1 cellular context compared by ENCODE assay signal in genomic region chr9:21830589-21830988, GRCh38.
TF ChIP-seq lines count a peak whose summit lies in the region.

No MANE protein-coding gene starts in this region.

TF ChIP-seq in IMR-90, 13 proteins besides CTCF, POLR2A, EP300 and RAD21:
- TF ChIP-seq MAFK (IDR thresholded peaks at IDR 0.05; ENCODE audit: low read depth, low read length) (no peak), CEBPB (IDR thresholded peaks at IDR 0.05; ENCODE audit: low read depth, low read length) (no peak), NFE2L2 (IDR thresholded peaks at IDR 0.05; ENCODE audit: low read depth, low read length) (no peak), FOS (IDR thresholded peaks at IDR 0.05; ENCODE audit: low read depth, low read length) (no peak), MAZ (IDR thresholded peaks at IDR 0.05; ENCODE audit: borderline replicate concordance, low read depth, low read length) (no peak), RCOR1 (IDR thresholded peaks at IDR 0.05; ENCODE audit: insufficient replicate concordance, low read length) (no peak), BHLHE40 (IDR thresholded peaks at IDR 0.05; ENCODE audit: low read depth, low read length) (no peak), SMC3 (IDR thresholded peaks at IDR 0.05; ENCODE audit: low read depth, low read length) (no peak), RFX5 (IDR thresholded peaks at IDR 0.05; ENCODE audit: low read depth, low read length) (no peak)
